Comparison of ENCODE assay signal across 7 cellular contexts in genomic region chr2:18835787-18836186, GRCh38.
"Had no signal": no experiment of that assay in that cellular context is flagged by ENCODE, and none has a peak within 500 bp of the region (broad histone marks: within the 10 kb centered on the region; RNA-seq: fewer than 3 reads in every experiment).

No MANE protein-coding gene starts in this region.

- H3K27ac ChIP-seq: KMS-11 had no signal

- H3K4me3 ChIP-seq: GM23338 had no signal

- DNase-seq: H9, HCEC 1CT, HFFc6, IMR-90, KBM-7 had no signal
